1 cellular context compared by ENCODE assay signal in the genomic region with DNA sequence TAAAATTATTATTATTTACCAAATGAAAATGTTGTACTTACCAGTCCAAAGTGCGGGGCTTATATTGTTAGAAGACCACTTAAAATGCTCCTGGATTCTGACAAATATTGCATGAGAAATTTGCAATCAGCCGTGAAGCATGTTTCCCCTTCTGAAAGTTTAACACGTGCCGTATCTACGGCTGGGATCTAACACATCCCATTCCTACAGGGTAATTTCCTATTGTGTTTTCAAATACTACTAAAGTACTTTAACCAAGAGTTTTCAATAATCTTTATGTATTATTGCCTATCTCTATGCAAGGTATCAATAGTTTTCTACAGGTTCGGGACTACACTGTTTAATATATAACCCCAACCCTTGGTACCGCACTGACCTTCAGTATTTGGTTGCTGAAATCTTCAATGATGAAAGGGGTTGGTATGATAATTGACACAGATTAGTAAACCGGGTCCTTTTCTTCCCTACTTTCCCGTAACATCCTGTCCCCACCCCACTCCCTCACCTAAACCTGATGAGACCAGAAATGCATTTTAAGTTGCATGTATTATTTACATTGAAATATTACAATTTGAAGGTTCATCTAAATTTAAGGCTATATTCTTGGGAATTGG.
TF ChIP-seq lines count a peak whose summit lies in the region.

No MANE protein-coding gene starts in this region.

TF ChIP-seq in GM23338, 12 proteins besides CTCF, POLR2A, EP300 and RAD21 (continued from another document):
- TF ChIP-seq, protein P1, sequence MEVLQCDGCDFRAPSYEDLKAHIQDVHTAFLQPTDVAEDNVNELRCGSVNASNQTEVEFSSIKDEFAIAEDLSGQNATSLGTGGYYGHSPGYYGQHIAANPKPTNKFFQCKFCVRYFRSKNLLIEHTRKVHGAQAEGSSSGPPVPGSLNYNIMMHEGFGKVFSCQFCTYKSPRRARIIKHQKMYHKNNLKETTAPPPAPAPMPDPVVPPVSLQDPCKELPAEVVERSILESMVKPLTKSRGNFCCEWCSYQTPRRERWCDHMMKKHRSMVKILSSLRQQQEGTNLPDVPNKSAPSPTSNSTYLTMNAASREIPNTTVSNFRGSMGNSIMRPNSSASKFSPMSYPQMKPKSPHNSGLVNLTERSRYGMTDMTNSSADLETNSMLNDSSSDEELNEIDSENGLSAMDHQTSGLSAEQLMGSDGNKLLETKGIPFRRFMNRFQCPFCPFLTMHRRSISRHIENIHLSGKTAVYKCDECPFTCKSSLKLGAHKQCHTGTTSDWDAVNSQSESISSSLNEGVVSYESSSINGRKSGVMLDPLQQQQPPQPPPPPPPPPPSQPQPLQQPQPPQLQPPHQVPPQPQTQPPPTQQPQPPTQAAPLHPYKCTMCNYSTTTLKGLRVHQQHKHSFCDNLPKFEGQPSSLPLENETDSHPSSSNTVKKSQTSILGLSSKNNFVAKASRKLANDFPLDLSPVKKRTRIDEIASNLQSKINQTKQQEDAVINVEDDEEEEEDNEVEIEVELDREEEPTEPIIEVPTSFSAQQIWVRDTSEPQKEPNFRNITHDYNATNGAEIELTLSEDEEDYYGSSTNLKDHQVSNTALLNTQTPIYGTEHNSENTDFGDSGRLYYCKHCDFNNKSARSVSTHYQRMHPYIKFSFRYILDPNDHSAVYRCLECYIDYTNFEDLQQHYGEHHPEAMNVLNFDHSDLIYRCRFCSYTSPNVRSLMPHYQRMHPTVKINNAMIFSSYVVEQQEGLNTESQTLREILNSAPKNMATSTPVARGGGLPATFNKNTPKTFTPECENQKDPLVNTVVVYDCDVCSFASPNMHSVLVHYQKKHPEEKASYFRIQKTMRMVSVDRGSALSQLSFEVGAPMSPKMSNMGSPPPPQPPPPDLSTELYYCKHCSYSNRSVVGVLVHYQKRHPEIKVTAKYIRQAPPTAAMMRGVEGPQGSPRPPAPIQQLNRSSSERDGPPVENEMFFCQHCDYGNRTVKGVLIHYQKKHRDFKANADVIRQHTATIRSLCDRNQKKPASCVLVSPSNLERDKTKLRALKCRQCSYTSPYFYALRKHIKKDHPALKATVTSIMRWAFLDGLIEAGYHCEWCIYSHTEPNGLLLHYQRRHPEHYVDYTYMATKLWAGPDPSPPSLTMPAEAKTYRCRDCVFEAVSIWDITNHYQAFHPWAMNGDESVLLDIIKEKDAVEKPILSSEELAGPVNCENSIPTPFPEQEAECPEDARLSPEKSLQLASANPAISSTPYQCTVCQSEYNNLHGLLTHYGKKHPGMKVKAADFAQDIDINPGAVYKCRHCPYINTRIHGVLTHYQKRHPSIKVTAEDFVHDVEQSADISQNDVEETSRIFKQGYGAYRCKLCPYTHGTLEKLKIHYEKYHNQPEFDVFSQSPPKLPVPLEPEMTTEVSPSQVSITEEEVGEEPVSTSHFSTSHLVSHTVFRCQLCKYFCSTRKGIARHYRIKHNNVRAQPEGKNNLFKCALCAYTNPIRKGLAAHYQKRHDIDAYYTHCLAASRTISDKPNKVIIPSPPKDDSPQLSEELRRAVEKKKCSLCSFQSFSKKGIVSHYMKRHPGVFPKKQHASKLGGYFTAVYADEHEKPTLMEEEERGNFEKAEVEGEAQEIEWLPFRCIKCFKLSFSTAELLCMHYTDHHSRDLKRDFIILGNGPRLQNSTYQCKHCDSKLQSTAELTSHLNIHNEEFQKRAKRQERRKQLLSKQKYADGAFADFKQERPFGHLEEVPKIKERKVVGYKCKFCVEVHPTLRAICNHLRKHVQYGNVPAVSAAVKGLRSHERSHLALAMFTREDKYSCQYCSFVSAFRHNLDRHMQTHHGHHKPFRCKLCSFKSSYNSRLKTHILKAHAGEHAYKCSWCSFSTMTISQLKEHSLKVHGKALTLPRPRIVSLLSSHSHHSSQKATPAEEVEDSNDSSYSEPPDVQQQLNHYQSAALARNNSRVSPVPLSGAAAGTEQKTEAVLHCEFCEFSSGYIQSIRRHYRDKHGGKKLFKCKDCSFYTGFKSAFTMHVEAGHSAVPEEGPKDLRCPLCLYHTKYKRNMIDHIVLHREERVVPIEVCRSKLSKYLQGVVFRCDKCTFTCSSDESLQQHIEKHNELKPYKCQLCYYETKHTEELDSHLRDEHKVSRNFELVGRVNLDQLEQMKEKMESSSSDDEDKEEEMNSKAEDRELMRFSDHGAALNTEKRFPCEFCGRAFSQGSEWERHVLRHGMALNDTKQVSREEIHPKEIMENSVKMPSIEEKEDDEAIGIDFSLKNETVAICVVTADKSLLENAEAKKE (CRISPR knock-in tag; IDR thresholded peaks at IDR 0.05) = no peak
- TF ChIP-seq, protein P2, sequence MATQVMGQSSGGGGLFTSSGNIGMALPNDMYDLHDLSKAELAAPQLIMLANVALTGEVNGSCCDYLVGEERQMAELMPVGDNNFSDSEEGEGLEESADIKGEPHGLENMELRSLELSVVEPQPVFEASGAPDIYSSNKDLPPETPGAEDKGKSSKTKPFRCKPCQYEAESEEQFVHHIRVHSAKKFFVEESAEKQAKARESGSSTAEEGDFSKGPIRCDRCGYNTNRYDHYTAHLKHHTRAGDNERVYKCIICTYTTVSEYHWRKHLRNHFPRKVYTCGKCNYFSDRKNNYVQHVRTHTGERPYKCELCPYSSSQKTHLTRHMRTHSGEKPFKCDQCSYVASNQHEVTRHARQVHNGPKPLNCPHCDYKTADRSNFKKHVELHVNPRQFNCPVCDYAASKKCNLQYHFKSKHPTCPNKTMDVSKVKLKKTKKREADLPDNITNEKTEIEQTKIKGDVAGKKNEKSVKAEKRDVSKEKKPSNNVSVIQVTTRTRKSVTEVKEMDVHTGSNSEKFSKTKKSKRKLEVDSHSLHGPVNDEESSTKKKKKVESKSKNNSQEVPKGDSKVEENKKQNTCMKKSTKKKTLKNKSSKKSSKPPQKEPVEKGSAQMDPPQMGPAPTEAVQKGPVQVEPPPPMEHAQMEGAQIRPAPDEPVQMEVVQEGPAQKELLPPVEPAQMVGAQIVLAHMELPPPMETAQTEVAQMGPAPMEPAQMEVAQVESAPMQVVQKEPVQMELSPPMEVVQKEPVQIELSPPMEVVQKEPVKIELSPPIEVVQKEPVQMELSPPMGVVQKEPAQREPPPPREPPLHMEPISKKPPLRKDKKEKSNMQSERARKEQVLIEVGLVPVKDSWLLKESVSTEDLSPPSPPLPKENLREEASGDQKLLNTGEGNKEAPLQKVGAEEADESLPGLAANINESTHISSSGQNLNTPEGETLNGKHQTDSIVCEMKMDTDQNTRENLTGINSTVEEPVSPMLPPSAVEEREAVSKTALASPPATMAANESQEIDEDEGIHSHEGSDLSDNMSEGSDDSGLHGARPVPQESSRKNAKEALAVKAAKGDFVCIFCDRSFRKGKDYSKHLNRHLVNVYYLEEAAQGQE (IDR thresholded peaks at IDR 0.05; ENCODE audit: unreplicated experiment) = no peak
- TF ChIP-seq, protein P3, sequence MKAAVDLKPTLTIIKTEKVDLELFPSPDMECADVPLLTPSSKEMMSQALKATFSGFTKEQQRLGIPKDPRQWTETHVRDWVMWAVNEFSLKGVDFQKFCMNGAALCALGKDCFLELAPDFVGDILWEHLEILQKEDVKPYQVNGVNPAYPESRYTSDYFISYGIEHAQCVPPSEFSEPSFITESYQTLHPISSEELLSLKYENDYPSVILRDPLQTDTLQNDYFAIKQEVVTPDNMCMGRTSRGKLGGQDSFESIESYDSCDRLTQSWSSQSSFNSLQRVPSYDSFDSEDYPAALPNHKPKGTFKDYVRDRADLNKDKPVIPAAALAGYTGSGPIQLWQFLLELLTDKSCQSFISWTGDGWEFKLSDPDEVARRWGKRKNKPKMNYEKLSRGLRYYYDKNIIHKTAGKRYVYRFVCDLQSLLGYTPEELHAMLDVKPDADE (IDR thresholded peaks at IDR 0.05) = no peak
- TF ChIP-seq EZH2 (IDR thresholded peaks at IDR 0.05; ENCODE audit: low read depth, unreplicated experiment) = no peak
- no peak for TF ChIP-seq STAT1 (IDR thresholded peaks at IDR 0.05; ENCODE audit: unreplicated experiment)
